Comparison of ENCODE assay signal across 11 cellular contexts in genomic region chr9:35617548-35617947, GRCh38. TPM values are rescaled to one million over a fixed set of nuclear protein-coding genes. Genes with fewer than 3 reads are reported as not detected.
DNase-seq lines count a peak whose midpoint lies in the region; FAIRE-seq and TF ChIP-seq lines count a peak whose summit lies in the region.
"Had no signal": no experiment of that assay in that cellular context is flagged by ENCODE, and none has a peak within 500 bp of the region (broad histone marks: within the 10 kb centered on the region; RNA-seq: fewer than 3 reads in every experiment).

No MANE protein-coding gene starts in this region.

- H3K36me3 Mint-ChIP-seq in MCF 10A (ENCODE audit: insufficient read depth, unreplicated experiment) (no peaks in the 10 kb centered on the region), astrocyte (ENCODE audit: low read depth, unreplicated experiment) (peaks cover 6% of the 10 kb centered on the region), type B pancreatic cell (no peaks in the 10 kb centered on the region)

- no peaks in the 10 kb centered on the region for H4K20me1 ChIP-seq in astrocyte (ENCODE audit: insufficient read depth, low read length)

- no peaks in the 10 kb centered on the region for H3K9me3 ChIP-seq in breast epithelium
- H3K9me3 ChIP-seq in astrocyte (ENCODE audit: insufficient read depth, low read depth, low read length), result no peaks in the 10 kb centered on the region
- no peaks in the 10 kb centered on the region for H3K9me3 ChIP-seq in mononuclear cell (ENCODE audit: low read depth, low read length)
- H3K9me3 ChIP-seq: ovary had no signal

- H3K36me3 ChIP-seq in breast epithelium, result no peaks in the 10 kb centered on the region
- H3K36me3 ChIP-seq in astrocyte (ENCODE audit: insufficient read depth, low read length), result no peaks in the 10 kb centered on the region
- H3K36me3 ChIP-seq: ovary had no signal

- H3K9me3 Mint-ChIP-seq in MCF 10A (ENCODE audit: unreplicated experiment), result no peaks in the 10 kb centered on the region
- H3K9me3 Mint-ChIP-seq in astrocyte (ENCODE audit: unreplicated experiment), result peaks cover 6% of the 10 kb centered on the region
- no peaks in the 10 kb centered on the region for H3K9me3 Mint-ChIP-seq in type B pancreatic cell

- H3K27ac Mint-ChIP-seq in MCF 10A (ENCODE audit: low read depth, unreplicated experiment), result no peak overlapping the region
- peak overlapping the region; percentile 18 for H3K27ac Mint-ChIP-seq in astrocyte (ENCODE audit: unreplicated experiment)
- peak overlapping the region; percentile 65 for H3K27ac Mint-ChIP-seq in type B pancreatic cell

- BruUV-seq in MCF 10A (replicated peaks; lab: Mats Ljungman, UMichigan), result no TSS peak

- TF ChIP-seq POLR2A in breast epithelium (IDR thresholded peaks at IDR 0.05), result no peak

- intact Hi-C loops in breast epithelium (cut with DNase I; ENCODE audit: low total_unique reads) (no loop called here), MCF 10A (cut with micrococcal nuclease) (no loop called here)

- peak overlapping the region; percentile 48 for H3K9ac ChIP-seq in astrocyte (ENCODE audit: low read length)

- peak overlapping the region; percentile 40 to 74 (median 50) for H3K4me3 ChIP-seq in breast epithelium
- H3K4me3 ChIP-seq in astrocyte (ENCODE audit: insufficient read depth, low read depth, low read length), result peak overlapping the region; percentile 21
- H3K4me3 ChIP-seq in mononuclear cell (ENCODE audit: low read length), result peak overlapping the region; percentile 44

- H3K4me1 ChIP-seq in breast epithelium (no peaks in the 10 kb centered on the region), astrocyte (ENCODE audit: insufficient read depth, low read length) (peaks cover 8% of the 10 kb centered on the region), mononuclear cell (ENCODE audit: insufficient read depth, low read length) (peaks cover 61% of the 10 kb centered on the region)

- TF ChIP-seq CTCF in breast epithelium (IDR thresholded peaks at IDR 0.05) (no peak), MCF 10A (IDR thresholded peaks at IDR 0.05; ENCODE audit: unreplicated experiment) (no peak), astrocyte (IDR thresholded peaks at IDR 0.05; ENCODE audit: insufficient read depth, low read depth, low read length) (no peak), type B pancreatic cell (conservative IDR thresholded peaks at IDR 0.05) (no peak), D721Med (IDR thresholded peaks at IDR 0.05; ENCODE audit: insufficient read depth, missing control alignments) (no peak)

- POLR2A ChIA-PET in MCF 10A (lab: Yijun Ruan, JAX), result no interaction called here

- DNase-seq in breast epithelium (ENCODE audit: low spot score in 2 of 2), result no peak
- DNase-seq in MCF 10A (ENCODE audit: unreplicated experiment), result no peak
- no peak for DNase-seq in astrocyte (ENCODE audit: low read depth)
- no peak for DNase-seq in type B pancreatic cell (ENCODE audit: extremely low spot score, unreplicated experiment)
- no peak for DNase-seq in glomerular visceral epithelial cell (ENCODE audit: extremely low spot score)
- no peak for DNase-seq in SW 1271 (lab: John Stamatoyannopoulos, UW)
- DNase-seq in D721Med (ENCODE audit: insufficient read length, low spot score), result no peak
- DNase-seq: AML-193 had no signal

- H3K4me3 Mint-ChIP-seq in MCF 10A (ENCODE audit: unreplicated experiment) (no peak overlapping the region), astrocyte (ENCODE audit: unreplicated experiment) (no peak overlapping the region), type B pancreatic cell (peak overlapping the region; percentile 83)

- CTCF ChIA-PET in MCF 10A (lab: Yijun Ruan, JAX), result interaction anchor here (0.6 kb wide), 1 partner anchor 90 kb away, joined by 4 read pairs; no protein-coding TSS in a partner anchor

- H3K4me1 Mint-ChIP-seq in MCF 10A (ENCODE audit: insufficient read depth, unreplicated experiment), result no peaks in the 10 kb centered on the region
- H3K4me1 Mint-ChIP-seq in astrocyte (ENCODE audit: low read depth, unreplicated experiment), result peaks cover 4% of the 10 kb centered on the region
- H3K4me1 Mint-ChIP-seq in type B pancreatic cell (ENCODE audit: unreplicated experiment), result no peaks in the 10 kb centered on the region

- H3K27me3 Mint-ChIP-seq in MCF 10A (ENCODE audit: insufficient read depth, unreplicated experiment) (peaks cover 48% of the 10 kb centered on the region), astrocyte (ENCODE audit: low read depth, unreplicated experiment) (peaks cover 78% of the 10 kb centered on the region), type B pancreatic cell (peaks cover 73% of the 10 kb centered on the region)

- H3K27ac ChIP-seq in breast epithelium (no peak overlapping the region), astrocyte (ENCODE audit: low read depth, low read length) (no peak overlapping the region)
- H3K27ac ChIP-seq: epithelial cell of prostate, ovary had no signal

- H3K4me2 ChIP-seq in astrocyte (ENCODE audit: low read length), result peak overlapping the region; percentile 82

- H3K27me3 ChIP-seq in breast epithelium (no peaks in the 10 kb centered on the region), astrocyte (ENCODE audit: insufficient read depth, low read length) (peaks cover 34% of the 10 kb centered on the region), mononuclear cell (ENCODE audit: insufficient read depth, low read length) (no peaks in the 10 kb centered on the region)
- H3K27me3 ChIP-seq: ovary had no signal

- H3K79me2 ChIP-seq in astrocyte (ENCODE audit: insufficient read depth, low read length), result no peaks in the 10 kb centered on the region

- no peak for FAIRE-seq in astrocyte (lab: Jason Lieb, UNC)
- FAIRE-seq in D721Med (lab: Jason Lieb, UNC), result no peak

- H2AFZ ChIP-seq in astrocyte (ENCODE audit: low read depth, low read length), result peak overlapping the region; percentile 74

RNA-seq across cellular contexts. Expression of gene CD72, which starts 0.7 kb away (rescaled TPM):
- total RNA-seq in breast epithelium (1 to 10 TPM; 3.6 to 6.4 (median 5.1) TPM), MCF 10A (2022) (1.6 and 1.8 TPM in 2 replicates), astrocyte (1.8 and 2.4 TPM in 2 replicates), mononuclear cell (4.9 TPM), type B pancreatic cell (ENCODE audit: low replicate concordance) (1.5 and 2.8 TPM in 2 replicates)

RNA-seq across cellular contexts. Expression of gene TESK1, which starts 12.5 kb away (rescaled TPM):
- total RNA-seq in breast epithelium, result 10 to 100 TPM; 26.5 to 50.4 (median 33.8) TPM
- total RNA-seq in MCF 10A (2022), result 32.1 and 41.9 TPM in 2 replicates
- total RNA-seq in astrocyte, result 30.9 and 33.7 TPM in 2 replicates
- total RNA-seq in mononuclear cell, result 7.7 TPM
- total RNA-seq in type B pancreatic cell (ENCODE audit: low replicate concordance), result 30.6 and 42.4 TPM in 2 replicates

RNA-seq across cellular contexts. Expression of gene SIT1, which starts 33.2 kb away (rescaled TPM):
- total RNA-seq in breast epithelium, result 1 to 10 TPM; 1.2 to 3.2 (median 1.3) TPM
- total RNA-seq in MCF 10A (2022), result not detected in 2 replicates
- not detected in 2 replicates for total RNA-seq in astrocyte
- 9.6 TPM for total RNA-seq in mononuclear cell
- not detected in 2 replicates for total RNA-seq in type B pancreatic cell (ENCODE audit: low replicate concordance)

RNA-seq across cellular contexts. Expression of gene RMRP, which starts 40.3 kb away (rescaled TPM):
- total RNA-seq in breast epithelium, result 1,000 to 10,000 TPM; 1,664 to 2,064 (median 2,058) TPM
- total RNA-seq in MCF 10A (2022), result 13,245 and 17,503 TPM in 2 replicates
- total RNA-seq in astrocyte, result 13,402 and 14,410 TPM in 2 replicates
- 37,843 TPM for total RNA-seq in mononuclear cell
- total RNA-seq in type B pancreatic cell (ENCODE audit: low replicate concordance), result 16,039 and 18,328 TPM in 2 replicates

RNA-seq across cellular contexts. Expression of gene CCDC107, which starts 40.5 kb away (rescaled TPM):
- total RNA-seq in breast epithelium, result 100 to 1,000 TPM in 1 of 3 donors, 10 to 100 TPM in 2; 18.3 to 102 (median 35.4) TPM
- 10.6 and 12.5 TPM in 2 replicates for total RNA-seq in MCF 10A (2022)
- total RNA-seq in astrocyte, result 15.5 and 18.8 TPM in 2 replicates
- total RNA-seq in mononuclear cell, result 6.9 TPM
- 15.6 and 17.2 TPM in 2 replicates for total RNA-seq in type B pancreatic cell (ENCODE audit: low replicate concordance)
